In genomic region chr20:35101620-35102019, GRCh38 we compare ENCODE assay signal across 3 cellular contexts.
TF ChIP-seq lines count a peak whose summit lies in the region.

No MANE protein-coding gene starts in this region.

TF ChIP-seq in GM23338, 12 proteins besides CTCF, POLR2A, EP300 and RAD21 (continues in another document):
- TF ChIP-seq ZNF331 (CRISPR knock-in tag; IDR thresholded peaks at IDR 0.05; ENCODE audit: low read depth): no peak
- no peak for TF ChIP-seq JUNB (IDR thresholded peaks at IDR 0.05; ENCODE audit: unreplicated experiment)
- no peak for TF ChIP-seq NANOG (IDR thresholded peaks at IDR 0.05; ENCODE audit: borderline replicate concordance)
- TF ChIP-seq ZNF462 (CRISPR knock-in tag; IDR thresholded peaks at IDR 0.05): no peak
- TF ChIP-seq POLR2AphosphoS5 (IDR thresholded peaks at IDR 0.05; ENCODE audit: low read depth): no peak
- no peak for TF ChIP-seq ZNF114 (CRISPR knock-in tag; IDR thresholded peaks at IDR 0.05)
- no peak for TF ChIP-seq STAT1 (IDR thresholded peaks at IDR 0.05; ENCODE audit: unreplicated experiment)
- TF ChIP-seq EZH2phosphoT487 (IDR thresholded peaks at IDR 0.05; ENCODE audit: unreplicated experiment): no peak
- TF ChIP-seq CREB1 (CRISPR knock-in tag; IDR thresholded peaks at IDR 0.05; ENCODE audit: low read depth): no peak

TF ChIP-seq in H1, 55 proteins besides CTCF, POLR2A, EP300 and RAD21:
- no peak for TF ChIP-seq SIRT6 (IDR thresholded peaks at IDR 0.05; ENCODE audit: low read length)
- no peak for TF ChIP-seq CBX5 (IDR thresholded peaks at IDR 0.05; ENCODE audit: low read depth, low read length)
- no peak for TF ChIP-seq BACH1 (IDR thresholded peaks at IDR 0.05; ENCODE audit: low read length)

TF ChIP-seq in SK-N-SH, 30 proteins besides CTCF, POLR2A, EP300 and RAD21:
- TF ChIP-seq CHD2 (IDR thresholded peaks at IDR 0.05; ENCODE audit: low read length, partially characterized antibody) (no peak), PBX3 (IDR thresholded peaks at IDR 0.05) (no peak)
